ENCODE assay signal across 29 cellular contexts in the genomic region with DNA sequence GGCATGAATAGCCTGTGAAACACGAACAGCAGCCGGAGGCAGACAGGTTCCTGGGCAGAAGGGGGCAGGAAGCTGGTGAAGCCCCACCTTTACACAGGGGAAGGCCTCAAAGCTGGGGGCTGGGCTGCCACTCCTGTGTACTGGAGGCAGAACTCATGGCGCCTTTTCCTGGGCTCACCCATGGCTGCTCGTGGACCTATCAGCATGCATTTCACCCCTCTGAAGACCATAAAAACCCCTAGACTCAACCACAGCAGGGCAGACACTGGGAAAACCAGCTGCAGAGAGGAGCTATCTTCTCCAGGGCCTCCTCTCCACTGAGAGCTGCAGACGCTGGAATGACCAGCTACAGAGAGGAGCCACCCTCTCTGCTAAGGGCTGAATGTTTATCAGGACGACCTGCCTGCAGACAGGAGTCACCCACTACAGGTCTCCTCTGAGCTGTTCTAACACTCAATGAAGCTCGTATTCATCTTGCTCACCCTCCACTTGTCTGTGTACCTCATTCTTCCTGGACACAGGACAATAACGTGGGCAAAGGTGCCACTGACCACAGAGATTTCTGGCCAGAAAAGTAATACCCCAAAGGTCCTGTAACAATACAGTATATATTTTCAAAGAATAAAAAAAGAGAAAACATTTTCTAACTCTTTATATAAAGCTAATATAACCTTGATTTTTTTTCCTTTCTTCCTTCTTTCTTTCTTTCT.
"Had no signal": no experiment of that assay in that cellular context is flagged by ENCODE, and none has a peak within 500 bp of the region (broad histone marks: within the 10 kb centered on the region; RNA-seq: fewer than 3 reads in every experiment).

No MANE protein-coding gene starts in this region.

- H3K4me1 Mint-ChIP-seq: activated CD4-positive, alpha-beta T cell treated with anti-CD3 and anti-CD28 coated beads for 36 hours; activated CD4-positive, alpha-beta T cell treated with anti-CD3 and anti-CD28 coated beads, Interleukin-2, amount 10 ng/mL, durations not matched to agents 24 days and 14 days; activated naive CD4-positive, alpha-beta T cell treated with anti-CD3 and anti-CD28 coated beads, Interleukin-2, amount 10 ng/mL, durations not matched to agents 7 days and 5 days; activated naive CD8-positive, alpha-beta T cell treated with anti-CD3 and anti-CD28 coated beads, Interleukin-2, amount 10 ng/mL, durations not matched to agents 7 days and 5 days; brain had no signal

- H3K4me1 ChIP-seq: ascending aorta, breast epithelium, colonic mucosa, esophagus squamous epithelium, gastroesophageal sphincter had no signal

- FAIRE-seq: endometrium, endothelial cell of umbilical vein had no signal

- H3K4me3 Mint-ChIP-seq: activated CD4-positive, alpha-beta memory T cell treated with anti-CD3 and anti-CD28 coated beads for 36 hours; activated CD4-positive, alpha-beta T cell treated with anti-CD3 and anti-CD28 coated beads for 36 hours; activated CD4-positive, alpha-beta T cell treated with anti-CD3 and anti-CD28 coated beads, Interleukin-2, amount 10 ng/mL, durations not matched to agents 24 days and 14 days; activated naive CD4-positive, alpha-beta T cell treated with anti-CD3 and anti-CD28 coated beads, Interleukin-2, amount 10 ng/mL, durations not matched to agents 7 days and 5 days; activated naive CD8-positive, alpha-beta T cell treated with anti-CD3 and anti-CD28 coated beads, Interleukin-2, amount 10 ng/mL, durations not matched to agents 7 days and 5 days; activated T-cell treated with anti-CD3 and anti-CD28 coated beads, Interleukin-2, amount 50 U/mL, for 24 hours; activated T-cell treated with anti-CD3 and anti-CD28 coated beads, Interleukin-2, amount 50 U/mL, for 72 hours; brain had no signal

- H3K27me3 Mint-ChIP-seq: brain had no signal

- ATAC-seq: activated CD4-positive, alpha-beta T cell treated with anti-CD3 and anti-CD28 coated beads for 36 hours; activated naive CD4-positive, alpha-beta T cell treated with anti-CD3 and anti-CD28 coated beads, Interleukin-2, amount 50 U/mL, for 72 hours; activated T-cell treated with anti-CD3 and anti-CD28 coated beads, Interleukin-2, amount 50 U/mL, for 72 hours; gastroesophageal sphincter had no signal

- H3K9me3 ChIP-seq: ascending aorta, breast epithelium, colonic mucosa, esophagus squamous epithelium, gastroesophageal sphincter had no signal

- H3K36me3 ChIP-seq: ascending aorta, breast epithelium, cardiac muscle cell, colonic mucosa, esophagus squamous epithelium, gastroesophageal sphincter had no signal

- H3K27ac ChIP-seq: ascending aorta, breast epithelium, cardiac muscle cell, colonic mucosa, epithelial cell of prostate, esophagus squamous epithelium, gastroesophageal sphincter had no signal

- H3K27ac Mint-ChIP-seq: activated CD4-positive, alpha-beta memory T cell treated with anti-CD3 and anti-CD28 coated beads for 36 hours; activated CD4-positive, alpha-beta T cell treated with anti-CD3 and anti-CD28 coated beads for 36 hours; activated CD4-positive, alpha-beta T cell treated with anti-CD3 and anti-CD28 coated beads, Interleukin-2, amount 10 ng/mL, durations not matched to agents 24 days and 14 days; activated naive CD4-positive, alpha-beta T cell treated with anti-CD3 and anti-CD28 coated beads, Interleukin-2, amount 10 ng/mL, durations not matched to agents 7 days and 5 days; activated naive CD4-positive, alpha-beta T cell treated with anti-CD3 and anti-CD28 coated beads, Interleukin-2, amount 50 U/mL, for 72 hours; activated naive CD8-positive, alpha-beta T cell treated with anti-CD3 and anti-CD28 coated beads, Interleukin-2, amount 10 ng/mL, durations not matched to agents 7 days and 5 days; activated T-cell treated with anti-CD3 and anti-CD28 coated beads, Interleukin-2, amount 50 U/mL, for 24 hours; activated T-cell treated with anti-CD3 and anti-CD28 coated beads, Interleukin-2, amount 50 U/mL, for 72 hours; brain had no signal

- DNase-seq: activated CD4-positive, alpha-beta memory T cell treated with anti-CD3 and anti-CD28 coated beads for 36 hours; activated CD4-positive, alpha-beta T cell treated with anti-CD3 and anti-CD28 coated beads for 36 hours; activated CD4-positive, alpha-beta T cell treated with anti-CD3 and anti-CD28 coated beads, Interleukin-2, amount 10 ng/mL, durations not matched to agents 24 days and 14 days; activated CD4-positive, CD25-positive, alpha-beta regulatory T cell; activated CD4-positive, CD25-positive, alpha-beta regulatory T cell treated with anti-CD3 and anti-CD28 coated beads, Interleukin-2, amount 50 U/mL, for 72 hours; activated CD8-positive, alpha-beta memory T cell treated with anti-CD3 and anti-CD28 coated beads, Interleukin-2, amount 50 U/mL, for 48 hours; activated gamma-delta T cell; activated naive CD4-positive, alpha-beta T cell; activated naive CD4-positive, alpha-beta T cell treated with anti-CD3 and anti-CD28 coated beads, Interleukin-2, amount 10 ng/mL, durations not matched to agents 7 days and 5 days; activated naive CD8-positive, alpha-beta T cell treated with anti-CD3 and anti-CD28 coated beads, Interleukin-2, amount 10 ng/mL, durations not matched to agents 7 days and 5 days; activated T-cell treated with anti-CD3 and anti-CD28 coated beads for 4 hours; activated T-cell treated with anti-CD3 and anti-CD28 coated beads, Interleukin-2, amount 50 U/mL, for 24 hours; activated T-cell treated with anti-CD3 and anti-CD28 coated beads, Interleukin-2, amount 50 U/mL, for 72 hours; central memory CD4-positive, alpha-beta T cell; cerebellar nuclear complex; colonic mucosa; effector CD8-positive, alpha-beta T cell; esophagus squamous epithelium; foreskin melanocyte; T-helper 2 cell had no signal

- H3K27me3 ChIP-seq: ascending aorta, breast epithelium, cardiac muscle cell, colonic mucosa, esophagus squamous epithelium, gastroesophageal sphincter had no signal

- H3K9me3 Mint-ChIP-seq: activated CD4-positive, alpha-beta memory T cell treated with anti-CD3 and anti-CD28 coated beads for 36 hours; activated CD4-positive, alpha-beta T cell treated with anti-CD3 and anti-CD28 coated beads, Interleukin-2, amount 10 ng/mL, durations not matched to agents 24 days and 14 days; activated naive CD4-positive, alpha-beta T cell treated with anti-CD3 and anti-CD28 coated beads, Interleukin-2, amount 10 ng/mL, durations not matched to agents 7 days and 5 days; activated naive CD4-positive, alpha-beta T cell treated with anti-CD3 and anti-CD28 coated beads, Interleukin-2, amount 50 U/mL, for 72 hours; activated naive CD8-positive, alpha-beta T cell treated with anti-CD3 and anti-CD28 coated beads, Interleukin-2, amount 10 ng/mL, durations not matched to agents 7 days and 5 days; activated T-cell treated with anti-CD3 and anti-CD28 coated beads, Interleukin-2, amount 50 U/mL, for 24 hours; activated T-cell treated with anti-CD3 and anti-CD28 coated beads, Interleukin-2, amount 50 U/mL, for 72 hours had no signal

- H3K4me3 ChIP-seq: ascending aorta, breast epithelium, cardiac muscle cell, colonic mucosa, esophagus squamous epithelium, gastroesophageal sphincter had no signal

- H3K36me3 Mint-ChIP-seq: activated CD4-positive, alpha-beta memory T cell treated with anti-CD3 and anti-CD28 coated beads for 36 hours; activated naive CD4-positive, alpha-beta T cell treated with anti-CD3 and anti-CD28 coated beads, Interleukin-2, amount 10 ng/mL, durations not matched to agents 7 days and 5 days; activated naive CD8-positive, alpha-beta T cell treated with anti-CD3 and anti-CD28 coated beads, Interleukin-2, amount 10 ng/mL, durations not matched to agents 7 days and 5 days; brain had no signal
